22 cellular contexts compared by ENCODE assay signal in genomic region chr10:43295436-43295835, GRCh38. TPM values are rescaled to one million over a fixed set of nuclear protein-coding genes. Genes with fewer than 3 reads are reported as not detected.
DNase-seq lines count a peak whose midpoint lies in the region; ATAC-seq and TF ChIP-seq lines count a peak whose summit lies in the region.
"Had no signal": no experiment of that assay in that cellular context is flagged by ENCODE, and none has a peak within 500 bp of the region (broad histone marks: within the 10 kb centered on the region; RNA-seq: fewer than 3 reads in every experiment).

No MANE protein-coding gene starts in this region.

- H3K4me1 Mint-ChIP-seq in activated CD8-positive, alpha-beta memory T cell treated with anti-CD3 and anti-CD28 coated beads, Interleukin-2, amount 10 ng/mL, durations not matched to agents 7 days and 5 days, result peaks cover 64% of the 10 kb centered on the region
- peaks cover 59% of the 10 kb centered on the region for H3K4me1 Mint-ChIP-seq in stimulated activated effector memory CD8-positive, alpha-beta T cell treated with anti-CD3 and anti-CD28 coated beads, Interleukin-12 subunit alpha, Interleukin-12 subunit beta, amount 100 ng/mL, for 72 hours

- CTCF ChIA-PET in activated CD8-positive, alpha-beta memory T cell treated with anti-CD3 and anti-CD28 coated beads, Interleukin-2, amount 10 ng/mL, durations not matched to agents 7 days and 5 days (lab: Charles Lee), result interaction anchor here (6.6 kb wide), 1 partner anchor 56 kb away, joined by 153 read pairs; no protein-coding TSS in a partner anchor

- peak overlapping the region; percentile 85 for H3K27ac Mint-ChIP-seq in activated CD8-positive, alpha-beta memory T cell treated with anti-CD3 and anti-CD28 coated beads, Interleukin-2, amount 10 ng/mL, durations not matched to agents 7 days and 5 days
- H3K27ac Mint-ChIP-seq in stimulated activated effector memory CD8-positive, alpha-beta T cell treated with anti-CD3 and anti-CD28 coated beads, Interleukin-12 subunit alpha, Interleukin-12 subunit beta, amount 100 ng/mL, for 72 hours, result peak overlapping the region; percentile 92
- H3K27ac Mint-ChIP-seq: dendritic cell treated with granulocyte-macrophage colony-stimulating factor and Interleukin-4, amounts not matched to agents 40 ng/mL and 50 ng/mL, for 4 days; IgD-negative memory B cell had no signal

- no peak for ATAC-seq in activated CD8-positive, alpha-beta memory T cell treated with anti-CD3 and anti-CD28 coated beads, Interleukin-2, amount 10 ng/mL, durations not matched to agents 7 days and 5 days
- ATAC-seq in stimulated activated effector memory CD8-positive, alpha-beta T cell treated with anti-CD3 and anti-CD28 coated beads, Interleukin-12 subunit alpha, Interleukin-12 subunit beta, amount 100 ng/mL, for 72 hours, result no peak
- ATAC-seq in HG03095 (IDR thresholded peaks at IDR 0.05; ENCODE audit: unreplicated experiment), result no peak

- peaks cover 4% of the 10 kb centered on the region for H3K9me3 Mint-ChIP-seq in activated CD8-positive, alpha-beta memory T cell treated with anti-CD3 and anti-CD28 coated beads, Interleukin-2, amount 10 ng/mL, durations not matched to agents 7 days and 5 days (ENCODE audit: low read depth)
- H3K9me3 Mint-ChIP-seq in stimulated activated effector memory CD8-positive, alpha-beta T cell treated with anti-CD3 and anti-CD28 coated beads, Interleukin-12 subunit alpha, Interleukin-12 subunit beta, amount 100 ng/mL, for 72 hours, result no peaks in the 10 kb centered on the region
- H3K9me3 Mint-ChIP-seq: dendritic cell treated with granulocyte-macrophage colony-stimulating factor and Interleukin-4, amounts not matched to agents 40 ng/mL and 50 ng/mL, for 4 days had no signal

- TF ChIP-seq CTCF in GM10266 (IDR thresholded peaks at IDR 0.05; ENCODE audit: control insufficient read depth, insufficient read depth, low read depth, missing control alignments), result no peak

- H3K27me3 Mint-ChIP-seq in activated CD8-positive, alpha-beta memory T cell treated with anti-CD3 and anti-CD28 coated beads, Interleukin-2, amount 10 ng/mL, durations not matched to agents 7 days and 5 days, result peaks cover 3% of the 10 kb centered on the region

- H3K4me3 Mint-ChIP-seq in activated CD8-positive, alpha-beta memory T cell treated with anti-CD3 and anti-CD28 coated beads, Interleukin-2, amount 10 ng/mL, durations not matched to agents 7 days and 5 days, result no peak overlapping the region
- no peak overlapping the region for H3K4me3 Mint-ChIP-seq in stimulated activated effector memory CD8-positive, alpha-beta T cell treated with anti-CD3 and anti-CD28 coated beads, Interleukin-12 subunit alpha, Interleukin-12 subunit beta, amount 100 ng/mL, for 72 hours
- H3K4me3 Mint-ChIP-seq: dendritic cell treated with granulocyte-macrophage colony-stimulating factor and Interleukin-4, amounts not matched to agents 40 ng/mL and 50 ng/mL, for 4 days had no signal

- no peak for DNase-seq in activated CD8-positive, alpha-beta memory T cell treated with anti-CD3 and anti-CD28 coated beads, Interleukin-2, amount 10 ng/mL, durations not matched to agents 7 days and 5 days
- no peak for DNase-seq in activated CD8-positive, alpha-beta memory T cell treated with anti-CD3 and anti-CD28 coated beads, Interleukin-2, amount 50 U/mL, for 48 hours
- DNase-seq in NCI-H460 (ENCODE audit: extremely low read depth, low read depth), result peak; percentile 49
- peak; percentile 19 to 23 for DNase-seq in dermis microvascular lymphatic vessel endothelial cell (ENCODE audit: low read depth in 2 of 2)
- no peak for DNase-seq in stimulated activated effector memory CD8-positive, alpha-beta T cell treated with anti-CD3 and anti-CD28 coated beads, Interleukin-12 subunit alpha, Interleukin-12 subunit beta, amount 100 ng/mL, for 72 hours (ENCODE audit: low spot score in 2 of 2)
- no peak for DNase-seq in cortex of kidney (lab: John Stamatoyannopoulos, UW)
- DNase-seq in GM10266 (ENCODE audit: extremely low spot score), result no peak
- DNase-seq: activated CD4-positive, alpha-beta T cell treated with anti-CD3 and anti-CD28 coated beads, Interleukin-2, amount 50 U/mL, for 4 hours; activated T-cell treated with anti-CD3 and anti-CD28 coated beads, Interleukin-2, amount 50 U/mL, for 48 hours; GF-D8; GM23248; lower lobe of right lung; MM.1S; NCI-H146; NCI-H2171 treated with DMSO at 0.1 percent for 48 hours; Right ventricle myocardium superior; stimulated activated CD4-positive, alpha-beta T cell treated with anti-CD3 and anti-CD28 coated beads, Interleukin-2, amount 100 ng/mL, for 48 hours; SW 1271; uterus had no signal

- peaks cover 14% of the 10 kb centered on the region for H3K36me3 Mint-ChIP-seq in activated CD8-positive, alpha-beta memory T cell treated with anti-CD3 and anti-CD28 coated beads, Interleukin-2, amount 10 ng/mL, durations not matched to agents 7 days and 5 days
- H3K36me3 Mint-ChIP-seq in stimulated activated effector memory CD8-positive, alpha-beta T cell treated with anti-CD3 and anti-CD28 coated beads, Interleukin-12 subunit alpha, Interleukin-12 subunit beta, amount 100 ng/mL, for 72 hours, result no peaks in the 10 kb centered on the region

RNA-seq across cellular contexts. Expression of gene RASGEF1A, which starts 28.6 kb away (rescaled TPM):
- 1 to 10 TPM; 3.2 to 4.2 TPM for total RNA-seq in activated CD8-positive, alpha-beta memory T cell treated with anti-CD3 and anti-CD28 coated beads, Interleukin-2, amount 10 ng/mL, durations not matched to agents 7 days and 5 days
- 0.89 and 1.2 TPM in 2 replicates for total RNA-seq in NCI-H460 (2014; rRNA removed; shearing (Covaris generic))
- polyA plus RNA-seq in NCI-H460 (2014; cell fraction: nucleus; rRNA removed), result 0.81 and 1.6 TPM in 2 replicates
- 0.13 and 0.26 TPM in 2 replicates for total RNA-seq in dermis microvascular lymphatic vessel endothelial cell
- polyA plus RNA-seq: GM23248 had no signal

Comparison
In these comparisons a context has a peak if more than half of its experiments do, and no peak if none do; other contexts are left out.
1. DNase-seq: peak in NCI-H460 (single experiment) and dermis microvascular lymphatic vessel endothelial cell (2 of 2); none in activated CD8-positive, alpha-beta memory T cell treated with anti-CD3 and anti-CD28 coated beads, Interleukin-2, amount 10 ng/mL, durations not matched to agents 7 days and 5 days (single experiment), activated CD8-positive, alpha-beta memory T cell treated with anti-CD3 and anti-CD28 coated beads, Interleukin-2, amount 50 U/mL, for 48 hours (single experiment), stimulated activated effector memory CD8-positive, alpha-beta T cell treated with anti-CD3 and anti-CD28 coated beads, Interleukin-12 subunit alpha, Interleukin-12 subunit beta, amount 100 ng/mL, for 72 hours (0 of 2), cortex of kidney (single experiment) and GM10266 (single experiment).